In genomic region chr16:89145406-89146161, GRCh38 we compare ENCODE assay signal across 17 cellular contexts. TPM values are rescaled to one million over a fixed set of nuclear protein-coding genes. Genes with fewer than 3 reads are reported as not detected.
A peak's percentile ranks its signal among the peaks of the same experiment; 100 is the strongest.
DNase-seq lines count a peak whose midpoint lies in the region; ATAC-seq, FAIRE-seq and TF ChIP-seq lines count a peak whose summit lies in the region.
"Had no signal": no experiment of that assay in that cellular context is flagged by ENCODE, and none has a peak within 500 bp of the region (broad histone marks: within the 10 kb centered on the region; RNA-seq: fewer than 3 reads in every experiment).

No MANE protein-coding gene starts in this region.

- no peak overlapping the region for H4K91ac ChIP-seq in neuronal stem cell (ENCODE audit: low read depth, low read length, poor library complexity)

- no peak overlapping the region for H3K23ac ChIP-seq in neuronal stem cell (ENCODE audit: low read depth, low read length, poor library complexity)

- peaks cover 19% of the 10 kb centered on the region for H3K9me3 ChIP-seq in left ventricle myocardium inferior (replicated peaks)
- H3K9me3 ChIP-seq in kidney (ENCODE audit: control insufficient read depth in 1 of 2, low read length in 2 of 2) = peaks cover 0 to 10% of the 10 kb centered on the region in 2 donors
- H3K9me3 ChIP-seq in neuronal stem cell (replicated peaks in 1 of 2; ENCODE audit: control insufficient read depth in 2 of 2, insufficient read depth in 1 of 2, low read depth in 1 of 2, low read length in 2 of 2) = peaks cover 6 to 26% of the 10 kb centered on the region in 2 donors

- H3K27me3 ChIP-seq in left ventricle myocardium inferior (ENCODE audit: low read depth) (no peaks in the 10 kb centered on the region), neuronal stem cell (ENCODE audit: control insufficient read depth in 3 of 3, insufficient read depth in 3 of 3, low read depth in 1 of 3, low read length in 3 of 3) (no peaks in the 10 kb centered on the region)

- no peak overlapping the region for H3K4me2 ChIP-seq in neuronal stem cell (ENCODE audit: insufficient read depth, low read length, poor library complexity, severe bottlenecking)
- H3K4me2 ChIP-seq: BLaER1 had no signal

- TF ChIP-seq CTCF in left ventricle myocardium inferior (IDR thresholded peaks at IDR 0.05; ENCODE audit: borderline replicate concordance) (no peak), kidney (IDR thresholded peaks at IDR 0.05; ENCODE audit: borderline replicate concordance, extremely low read depth, insufficient read depth) (no peak)

- H3K18ac ChIP-seq in neuronal stem cell (ENCODE audit: low read length) = no peak overlapping the region

- no peak overlapping the region for H4K8ac ChIP-seq in neuronal stem cell (ENCODE audit: low read depth, low read length)

- H2AFZ ChIP-seq in neuronal stem cell (ENCODE audit: low read length) = no peak overlapping the region

- no peak overlapping the region for H3K27ac ChIP-seq in left ventricle myocardium inferior (replicated peaks)
- H3K27ac ChIP-seq in kidney (ENCODE audit: low read depth in 2 of 2, low read length in 2 of 2) = no peak overlapping the region
- H3K27ac ChIP-seq in neuronal stem cell (replicated peaks; ENCODE audit: low read length) = no peak overlapping the region
- H3K27ac ChIP-seq: 22Rv1, BLaER1, HL-60 had no signal

- ATAC-seq in left ventricle myocardium superior (no peak), HG03520 (IDR thresholded peaks at IDR 0.05; ENCODE audit: unreplicated experiment) (no peak)

- FAIRE-seq in kidney (lab: Jason Lieb, UNC) = no peak
- FAIRE-seq: GM12891 had no signal

- H2BK15ac ChIP-seq in neuronal stem cell (ENCODE audit: low read length) = no peak overlapping the region

- peak overlapping the region; percentile 10 for H2BK12ac ChIP-seq in neuronal stem cell (ENCODE audit: low read length)

- H3K14ac ChIP-seq in neuronal stem cell (ENCODE audit: low read length) = no peak overlapping the region

- H3K4ac ChIP-seq in neuronal stem cell (ENCODE audit: low read length) = no peak overlapping the region

- no peak overlapping the region for H2BK5ac ChIP-seq in neuronal stem cell (ENCODE audit: low read length)

- H3K4me1 ChIP-seq in left ventricle myocardium inferior (no peaks in the 10 kb centered on the region), kidney (ENCODE audit: control insufficient read depth in 1 of 2, insufficient read depth in 1 of 2, low read depth in 1 of 2, low read length in 2 of 2) (no peaks in the 10 kb centered on the region), neuronal stem cell (ENCODE audit: control insufficient read depth in 2 of 2, insufficient read depth in 1 of 2, low read depth in 1 of 2, low read length in 2 of 2) (no peaks in the 10 kb centered on the region)
- H3K4me1 ChIP-seq: BLaER1 had no signal

- peak overlapping the region; percentile 37 for H2AK5ac ChIP-seq in neuronal stem cell (ENCODE audit: low read depth, low read length)

- peaks cover 3% of the 10 kb centered on the region for H3K79me1 ChIP-seq in neuronal stem cell (ENCODE audit: low read depth, low read length)

- H3K4me3 ChIP-seq in left ventricle myocardium inferior = no peak overlapping the region
- no peak overlapping the region for H3K4me3 ChIP-seq in kidney (ENCODE audit: low read length in 2 of 2)
- no peak overlapping the region for H3K4me3 ChIP-seq in neuronal stem cell (ENCODE audit: low read length in 2 of 2)
- H3K4me3 ChIP-seq: BLaER1 had no signal

- intact Hi-C loops in left ventricle myocardium superior (cut with micrococcal nuclease) (no loop called here), left ventricle myocardium inferior (cut with micrococcal nuclease) (no loop called here), kidney (cut with DNase I) (no loop called here)

- WGBS in neuronal stem cell (ENCODE audit: extremely low coverage in 2 of 2, insufficient read length in 2 of 2, insufficient replicate concordance in 1 of 2), 2 donors = no CpG with 5 or more reads among the region's 25 CpGs

- DNase-seq in left ventricle myocardium superior (peak; percentile 15), left ventricle myocardium inferior (no peak), kidney (peak; percentile 72), neuronal stem cell (ENCODE audit: low spot score) (no peak), C1 segment of cervical spinal cord (lab: John Stamatoyannopoulos, UW) (no peak), T-helper 1 cell (no peak), retina (no peak)
- DNase-seq: CD4-positive, alpha-beta T cell; DMS79; HCEC 1CT; HFFc6 had no signal

- no peak overlapping the region for H3K9ac ChIP-seq in kidney (ENCODE audit: low read length in 2 of 2)
- no peak overlapping the region for H3K9ac ChIP-seq in neuronal stem cell (ENCODE audit: low read depth, low read length, poor library complexity)

- H3K36me3 ChIP-seq in left ventricle myocardium inferior (peaks cover 75% of the 10 kb centered on the region), kidney (ENCODE audit: control insufficient read depth in 1 of 2, insufficient read depth in 2 of 2, low read length in 2 of 2) (peaks cover 7 to 16% of the 10 kb centered on the region in 2 donors), neuronal stem cell (replicated peaks in 1 of 2; ENCODE audit: control insufficient read depth in 2 of 2, insufficient read depth in 2 of 2, low read length in 2 of 2) (peaks cover 32 to 51% of the 10 kb centered on the region in 2 donors)

- H2BK120ac ChIP-seq in neuronal stem cell (ENCODE audit: low read depth, low read length) = no peak overlapping the region

RNA-seq across cellular contexts. Expression of gene CDH15, which starts 26.0 kb away (rescaled TPM):
- not detected for total RNA-seq in left ventricle myocardium superior
- total RNA-seq in left ventricle myocardium inferior = not detected
- 0.31 TPM for total RNA-seq in kidney
- polyA plus RNA-seq in kidney (ENCODE audit: insufficient read depth, low read depth, low replicate concordance) = 0.22 TPM
- polyA plus RNA-seq in neuronal stem cell (2013, experiment 1 of 2) = 0.03 TPM
- polyA plus RNA-seq in neuronal stem cell (2013, experiment 2 of 2) = 0.03 TPM
- total RNA-seq: CD4-positive, alpha-beta T cell had no signal

RNA-seq across cellular contexts. Expression of gene ACSF3, which starts 51.9 kb away (rescaled TPM):
- total RNA-seq in left ventricle myocardium superior (22.5 TPM), left ventricle myocardium inferior (16.7 TPM), kidney (33.2 TPM)
- 39.0 TPM for polyA plus RNA-seq in kidney (ENCODE audit: insufficient read depth, low read depth, low replicate concordance)
- 8.9 TPM for polyA plus RNA-seq in neuronal stem cell (2013, experiment 1 of 2)
- 9.7 TPM for polyA plus RNA-seq in neuronal stem cell (2013, experiment 2 of 2)

RNA-seq across cellular contexts. Expression of gene SLC22A31, which starts 54.8 kb away (rescaled TPM):
- total RNA-seq in left ventricle myocardium superior (not detected), left ventricle myocardium inferior (not detected), kidney (1.8 TPM)
- polyA plus RNA-seq in kidney (ENCODE audit: insufficient read depth, low read depth, low replicate concordance) = 0.47 TPM
- polyA plus RNA-seq in neuronal stem cell (2013, experiment 1 of 2) = 0.67 TPM
- 0.97 TPM for polyA plus RNA-seq in neuronal stem cell (2013, experiment 2 of 2)
- total RNA-seq: H4, HFFc6 had no signal

Comparison
In these comparisons a context has a peak if more than half of its experiments do, and no peak if none do; other contexts are left out.
1. DNase-seq: peak in left ventricle myocardium superior (single experiment) and kidney (single experiment); none in left ventricle myocardium inferior (single experiment), neuronal stem cell (single experiment), C1 segment of cervical spinal cord (0 of 14), T-helper 1 cell (0 of 5) and retina (single experiment).